ENCODE assay signal across 1 cellular context in genomic region chr11:118921121-118921928, GRCh38.
A peak's percentile ranks its signal among the peaks of the same experiment; 100 is the strongest.
TF ChIP-seq lines count a peak whose summit lies in the region.

No MANE protein-coding gene starts in this region.

TF ChIP-seq in HepG2, 621 proteins besides CTCF, POLR2A, EP300 and RAD21 (continued from another document and continues in another):
- TF ChIP-seq USF2 (IDR thresholded peaks at IDR 0.05; ENCODE audit: low read depth, low read length) = no peak
- TF ChIP-seq USF2 (CRISPR knock-in tag; IDR thresholded peaks at IDR 0.05; ENCODE audit: borderline replicate concordance) = no peak
- peak; percentile 31; the same call in 1 of the 2 replicates for TF ChIP-seq TFDP1 (CRISPR knock-in tag; IDR thresholded peaks at IDR 0.05; ENCODE audit: borderline replicate concordance)
- TF ChIP-seq FOXP1 (IDR thresholded peaks at IDR 0.05) = 0 out of 2 replicates have a peak, but pooled peaks have one; percentile 16
- peak; percentile 73 for TF ChIP-seq FOXP1 (CRISPR knock-in tag; IDR thresholded peaks at IDR 0.05)
- no peak for TF ChIP-seq SALL2 (CRISPR knock-in tag; IDR thresholded peaks at IDR 0.05)
- TF ChIP-seq IRX3 (CRISPR knock-in tag; IDR thresholded peaks at IDR 0.05; ENCODE audit: borderline replicate concordance, low read depth) = 0 out of 2 replicates have a peak, but pooled peaks have one; percentile 5
- TF ChIP-seq FUBP1 (CRISPR knock-in tag; IDR thresholded peaks at IDR 0.05; ENCODE audit: borderline replicate concordance) = 0 out of 2 replicates have a peak, but pooled peaks have one; percentile 21
- peak in 1 of 2 experiments; percentile 64; a peak in 2 of 4 replicates for TF ChIP-seq REST (IDR thresholded peaks at IDR 0.05; ENCODE audit: borderline replicate concordance in 1 of 2, low read depth in 1 of 2, low read length in 2 of 2)
- TF ChIP-seq ZNF614 (CRISPR knock-in tag; IDR thresholded peaks at IDR 0.05; ENCODE audit: borderline replicate concordance) = peak; percentile 92; the same call in 1 of the 2 replicates
- TF ChIP-seq MLXIP (CRISPR knock-in tag; IDR thresholded peaks at IDR 0.05; ENCODE audit: borderline replicate concordance) = no peak
- TF ChIP-seq AGO2 (optimal IDR thresholded peaks at IDR 0.05; ENCODE audit: low read depth, low read length) = no peak
- TF ChIP-seq ZNF557 (CRISPR knock-in tag; IDR thresholded peaks at IDR 0.05) = no peak
- TF ChIP-seq RELA (CRISPR knock-in tag; IDR thresholded peaks at IDR 0.05) = peak; percentile 34
- peak; percentile 53 for TF ChIP-seq ELF3 (CRISPR knock-in tag; IDR thresholded peaks at IDR 0.05)
- 0 out of 2 replicates have a peak, but pooled peaks have one; percentile 20 for TF ChIP-seq SIN3A (IDR thresholded peaks at IDR 0.05; ENCODE audit: borderline replicate concordance, low read depth, low read length)
- 0 out of 2 replicates have a peak, but pooled peaks have one; percentile 42 for TF ChIP-seq ZNF556 (CRISPR knock-in tag; IDR thresholded peaks at IDR 0.05; ENCODE audit: borderline replicate concordance)
- TF ChIP-seq EZH2 (conservative IDR thresholded peaks at IDR 0.05; ENCODE audit: low read depth, low read length) = no peak
- TF ChIP-seq ZNF572 (CRISPR knock-in tag; IDR thresholded peaks at IDR 0.05) = no peak
- no peak for TF ChIP-seq MAFK (conservative IDR thresholded peaks at IDR 0.05 in 1 of 2, IDR thresholded peaks at IDR 0.05 in 1 of 2; ENCODE audit: low read length in 2 of 2)
- 0 out of 2 replicates have a peak, but pooled peaks have one; percentile 62 for TF ChIP-seq ZNF605 (CRISPR knock-in tag; IDR thresholded peaks at IDR 0.05)
- no peak for TF ChIP-seq ZIK1 (CRISPR knock-in tag; IDR thresholded peaks at IDR 0.05; ENCODE audit: borderline replicate concordance, low read depth)
- TF ChIP-seq ZNF639 (CRISPR knock-in tag; conservative IDR thresholded peaks at IDR 0.05) = 0 out of 2 replicates have a peak, but pooled peaks have one; percentile 30
- no peak for TF ChIP-seq CENPBD1 (CRISPR knock-in tag; IDR thresholded peaks at IDR 0.05; ENCODE audit: borderline replicate concordance, low read depth)
- peak; percentile 54; the same call in 1 of the 2 replicates for TF ChIP-seq ZNF350 (CRISPR knock-in tag; IDR thresholded peaks at IDR 0.05; ENCODE audit: borderline replicate concordance, low read depth)
- TF ChIP-seq MATR3 (CRISPR knock-in tag; IDR thresholded peaks at IDR 0.05) = no peak
- TF ChIP-seq KDM5B (CRISPR knock-in tag; IDR thresholded peaks at IDR 0.05; ENCODE audit: borderline replicate concordance) = no peak
- TF ChIP-seq NFIC (IDR thresholded peaks at IDR 0.05; ENCODE audit: low read length) = no peak
- no peak for TF ChIP-seq IRF9 (CRISPR knock-in tag; IDR thresholded peaks at IDR 0.05; ENCODE audit: borderline replicate concordance)
- TF ChIP-seq ZBTB7A (CRISPR knock-in tag; IDR thresholded peaks at IDR 0.05) = peak; percentile 61; the same call in 1 of the 2 replicates
- peak; percentile 74; the same call in 1 of the 2 replicates for TF ChIP-seq HBP1 (CRISPR knock-in tag; IDR thresholded peaks at IDR 0.05; ENCODE audit: low read depth)
- no peak for TF ChIP-seq STAT5B (CRISPR knock-in tag; IDR thresholded peaks at IDR 0.05)
- no peak for TF ChIP-seq CCAR2 (optimal IDR thresholded peaks at IDR 0.05; ENCODE audit: low read depth, low read length)
- TF ChIP-seq ATAD3A (CRISPR knock-in tag; IDR thresholded peaks at IDR 0.05) = no peak
- TF ChIP-seq ZNF75D (CRISPR knock-in tag; IDR thresholded peaks at IDR 0.05; ENCODE audit: borderline replicate concordance) = no peak
- no peak for TF ChIP-seq ZBTB43 (CRISPR knock-in tag; conservative IDR thresholded peaks at IDR 0.05)
- peak; percentile 74; the same call in 1 of the 2 replicates for TF ChIP-seq MIXL1 (CRISPR knock-in tag; IDR thresholded peaks at IDR 0.05)
- TF ChIP-seq HCFC1 (IDR thresholded peaks at IDR 0.05; ENCODE audit: low read depth, low read length) = no peak
- peak; percentile 51; the same call in 1 of the 2 replicates for TF ChIP-seq ZNF567 (CRISPR knock-in tag; IDR thresholded peaks at IDR 0.05; ENCODE audit: borderline replicate concordance)
- no peak for TF ChIP-seq ZNF644 (CRISPR knock-in tag; IDR thresholded peaks at IDR 0.05; ENCODE audit: low read depth)
- TF ChIP-seq CBX1 (IDR thresholded peaks at IDR 0.05; ENCODE audit: low read depth) = no peak
- no peak for TF ChIP-seq ONECUT2 (CRISPR knock-in tag; IDR thresholded peaks at IDR 0.05)
- peak; percentile 83 for TF ChIP-seq HDAC2 (CRISPR knock-in tag; IDR thresholded peaks at IDR 0.05)
- peak; percentile 33; the same call in 1 of the 2 replicates for TF ChIP-seq ERF (CRISPR knock-in tag; IDR thresholded peaks at IDR 0.05)
- no peak for TF ChIP-seq ZNF451 (CRISPR knock-in tag; IDR thresholded peaks at IDR 0.05)
- no peak for TF ChIP-seq ZNF234 (CRISPR knock-in tag; conservative IDR thresholded peaks at IDR 0.05)
- peak; percentile 71 for TF ChIP-seq ASH2L (IDR thresholded peaks at IDR 0.05; ENCODE audit: insufficient read length, low read depth, low read length)
- TF ChIP-seq ZSCAN25 (CRISPR knock-in tag; IDR thresholded peaks at IDR 0.05) = 0 out of 2 replicates have a peak, but pooled peaks have one; percentile 61
- no peak for TF ChIP-seq NPAS2 (CRISPR knock-in tag; IDR thresholded peaks at IDR 0.05; ENCODE audit: borderline replicate concordance)
